In genomic region chr22:20432244-20432686, GRCh38 we compare ENCODE assay signal across 17 cellular contexts. TPM values are rescaled to one million over a fixed set of nuclear protein-coding genes. Genes with fewer than 3 reads are reported as not detected.
DNase-seq lines count a peak whose midpoint lies in the region; ATAC-seq, FAIRE-seq and TF ChIP-seq lines count a peak whose summit lies in the region.
"Had no signal": no experiment of that assay in that cellular context is flagged by ENCODE, and none has a peak within 500 bp of the region (broad histone marks: within the 10 kb centered on the region; RNA-seq: fewer than 3 reads in every experiment).

No MANE protein-coding gene starts in this region.

- FAIRE-seq in kidney (lab: Jason Lieb, UNC): no peak

- intact Hi-C loops in kidney (cut with DNase I): no loop called here
- intact Hi-C loops in spleen (cut with DNase I; ENCODE audit: low total_unique reads): no loop called here

- peaks cover 0 to 19% of the 10 kb centered on the region in 2 donors for H3K27me3 ChIP-seq in Peyer's patch
- H3K27me3 ChIP-seq in spleen (replicated peaks in 1 of 7): peaks cover 3 to 100% (median 62%) of the 10 kb centered on the region in 7 donors

- H3K4me3 Mint-ChIP-seq in activated T-cell treated with anti-CD3 and anti-CD28 coated beads, Interleukin-2, amount 50 U/mL, for 4 hours: peak overlapping the region; percentile 51
- H3K4me3 Mint-ChIP-seq: activated CD4-positive, alpha-beta T cell treated with anti-CD3 and anti-CD28 coated beads for 36 hours had no signal

- H3K27ac ChIP-seq in Peyer's patch (no peak overlapping the region), kidney (ENCODE audit: low read depth in 2 of 2, low read length in 2 of 2) (no peak overlapping the region), spleen (no peak overlapping the region)

- H3K36me3 ChIP-seq in Peyer's patch (no peaks in the 10 kb centered on the region), kidney (ENCODE audit: control insufficient read depth in 1 of 2, insufficient read depth in 2 of 2, low read length in 2 of 2) (peaks cover 0 to 1% of the 10 kb centered on the region in 2 donors), spleen (peaks cover 0 to 28% (median 0%) of the 10 kb centered on the region in 6 donors)

- no peak overlapping the region for H3K9ac ChIP-seq in kidney (ENCODE audit: low read length in 2 of 2)

- no peaks in the 10 kb centered on the region for H3K9me3 Mint-ChIP-seq in activated T-cell treated with anti-CD3 and anti-CD28 coated beads, Interleukin-2, amount 50 U/mL, for 4 hours
- H3K9me3 Mint-ChIP-seq: natural killer cell treated with Interleukin-12 subunit alpha and Interleukin-12 subunit beta and Interleukin-15 and Interleukin-18, amount 100 ng/mL, for 72 hours had no signal

- peaks cover 23% of the 10 kb centered on the region for H3K4me1 Mint-ChIP-seq in activated T-cell treated with anti-CD3 and anti-CD28 coated beads, Interleukin-2, amount 50 U/mL, for 4 hours (ENCODE audit: low read depth)

- H3K9me3 ChIP-seq in Peyer's patch: no peaks in the 10 kb centered on the region
- no peaks in the 10 kb centered on the region for H3K9me3 ChIP-seq in kidney (ENCODE audit: control insufficient read depth in 1 of 2, low read length in 2 of 2)
- H3K9me3 ChIP-seq in spleen: no peaks in the 10 kb centered on the region

- H3K4me3 ChIP-seq in Peyer's patch (no peak overlapping the region), kidney (ENCODE audit: low read length in 2 of 2) (no peak overlapping the region), spleen (no peak overlapping the region)

- H3K27me3 Mint-ChIP-seq in activated T-cell treated with anti-CD3 and anti-CD28 coated beads, Interleukin-2, amount 50 U/mL, for 4 hours (ENCODE audit: low read depth): peaks cover 44% of the 10 kb centered on the region

- no peak for TF ChIP-seq POLR2A in Peyer's patch (IDR thresholded peaks at IDR 0.05)
- no peak for TF ChIP-seq POLR2A in spleen (IDR thresholded peaks at IDR 0.05)

- TF ChIP-seq CTCF in Peyer's patch (IDR thresholded peaks at IDR 0.05) (no peak), kidney (IDR thresholded peaks at IDR 0.05; ENCODE audit: borderline replicate concordance, extremely low read depth, insufficient read depth) (no peak), spleen (IDR thresholded peaks at IDR 0.05 in 8 of 11, conservative IDR thresholded peaks at IDR 0.05 in 3 of 11) (no peak)

- WGBS in spleen, 5 donors: 53 to 87% (median 83%) methylated on average over 3 of the region's 3 CpGs

- DNase-seq in activated T-cell treated with anti-CD3 and anti-CD28 coated beads, Interleukin-2, amount 50 U/mL, for 4 hours: no peak
- DNase-seq in activated T-cell treated with anti-CD3 and anti-CD28 coated beads, Interleukin-2, amount 50 U/mL, for 48 hours: no peak
- DNase-seq in Peyer's patch (peak in 2 of 3 donors; percentile 14 to 43), kidney (peak; percentile 44), spleen (peak; percentile 51), DMS 273 treated with DMSO at 0.1 percent for 48 hours (lab: John Stamatoyannopoulos, UW) (no peak)
- DNase-seq: activated CD4-positive, alpha-beta T cell treated with anti-CD3 and anti-CD28 coated beads for 36 hours; amniotic stem cell; foreskin fibroblast; GF-D8; HCEC 1CT; NCI-H1417 treated with DMSO at 0.1 percent for 48 hours; NCI-H2227 treated with DMSO at 0.1 percent for 48 hours; stimulated activated CD4-positive, alpha-beta T cell treated with anti-CD3 and anti-CD28 coated beads, Interleukin-15, amount 100 ng/mL, for 24 hours had no signal

- H3K36me3 Mint-ChIP-seq in activated T-cell treated with anti-CD3 and anti-CD28 coated beads, Interleukin-2, amount 50 U/mL, for 4 hours (ENCODE audit: insufficient read depth): no peaks in the 10 kb centered on the region
- H3K36me3 Mint-ChIP-seq: natural killer cell treated with Interleukin-12 subunit alpha and Interleukin-12 subunit beta and Interleukin-15 and Interleukin-18, amount 100 ng/mL, for 72 hours had no signal

- no peak for ATAC-seq in activated T-cell treated with anti-CD3 and anti-CD28 coated beads, Interleukin-2, amount 50 U/mL, for 4 hours
- no peak for ATAC-seq in GM21717 (IDR thresholded peaks at IDR 0.05; ENCODE audit: unreplicated experiment)
- no peak for ATAC-seq in GM19455 (IDR thresholded peaks at IDR 0.05; ENCODE audit: unreplicated experiment)
- ATAC-seq: activated CD4-positive, alpha-beta T cell treated with anti-CD3 and anti-CD28 coated beads for 36 hours; natural killer cell treated with Interleukin-12 subunit alpha and Interleukin-12 subunit beta and Interleukin-15 and Interleukin-18, amount 100 ng/mL, for 72 hours had no signal

- H3K4me1 ChIP-seq in Peyer's patch (peaks cover 0 to 42% (median 29%) of the 10 kb centered on the region in 4 donors), kidney (ENCODE audit: control insufficient read depth in 1 of 2, insufficient read depth in 1 of 2, low read depth in 1 of 2, low read length in 2 of 2) (peaks cover 0 to 24% of the 10 kb centered on the region in 2 donors), spleen (peaks cover 24 to 83% (median 50%) of the 10 kb centered on the region in 6 donors)

RNA-seq across cellular contexts. Expression of gene SCARF2, which starts 5.4 kb away (rescaled TPM):
- under 1 TPM; 0.24 to 0.46 (median 0.37) TPM for total RNA-seq in activated T-cell treated with anti-CD3 and anti-CD28 coated beads, Interleukin-2, amount 50 U/mL, for 4 hours
- total RNA-seq in Peyer's patch (1 to 10 TPM; 3.5 to 8.3 (median 5.2) TPM), kidney (12.3 TPM), spleen (10 to 100 TPM in 5 of 7 donors, 1 to 10 TPM in 2; 7.1 to 18.0 (median 10.6) TPM)
- polyA plus RNA-seq in kidney (ENCODE audit: insufficient read depth, low read depth, low replicate concordance) (5.0 TPM), spleen (1 to 10 TPM; 1.1 to 3.0 (median 1.2) TPM)

RNA-seq across cellular contexts. Expression of gene ZNF74, which starts 38.3 kb away (rescaled TPM):
- 10 to 100 TPM; 16.4 to 21.1 (median 19.4) TPM for total RNA-seq in activated T-cell treated with anti-CD3 and anti-CD28 coated beads, Interleukin-2, amount 50 U/mL, for 4 hours
- total RNA-seq in Peyer's patch (10 to 100 TPM in 2 of 4 donors, 1 to 10 TPM in 2; 2.1 to 12.0 (median 9.3) TPM), kidney (6.5 TPM), spleen (10 to 100 TPM in 2 of 7 donors, 1 to 10 TPM in 5; 6.2 to 11.7 (median 7.7) TPM)
- polyA plus RNA-seq in kidney (ENCODE audit: insufficient read depth, low read depth, low replicate concordance) (3.7 TPM), spleen (1 to 10 TPM; 3.4 to 5.6 (median 3.5) TPM)

Comparison
In these comparisons a context has a peak if more than half of its experiments do, and no peak if none do; other contexts are left out.
1. DNase-seq: peak in Peyer's patch (2 of 3), kidney (single experiment) and spleen (single experiment); none in activated T-cell treated with anti-CD3 and anti-CD28 coated beads, Interleukin-2, amount 50 U/mL, for 4 hours (single experiment), activated T-cell treated with anti-CD3 and anti-CD28 coated beads, Interleukin-2, amount 50 U/mL, for 48 hours (0 of 2) and DMS 273 treated with DMSO at 0.1 percent for 48 hours (single experiment).